10 cellular contexts compared by ENCODE assay signal in the genomic region with DNA sequence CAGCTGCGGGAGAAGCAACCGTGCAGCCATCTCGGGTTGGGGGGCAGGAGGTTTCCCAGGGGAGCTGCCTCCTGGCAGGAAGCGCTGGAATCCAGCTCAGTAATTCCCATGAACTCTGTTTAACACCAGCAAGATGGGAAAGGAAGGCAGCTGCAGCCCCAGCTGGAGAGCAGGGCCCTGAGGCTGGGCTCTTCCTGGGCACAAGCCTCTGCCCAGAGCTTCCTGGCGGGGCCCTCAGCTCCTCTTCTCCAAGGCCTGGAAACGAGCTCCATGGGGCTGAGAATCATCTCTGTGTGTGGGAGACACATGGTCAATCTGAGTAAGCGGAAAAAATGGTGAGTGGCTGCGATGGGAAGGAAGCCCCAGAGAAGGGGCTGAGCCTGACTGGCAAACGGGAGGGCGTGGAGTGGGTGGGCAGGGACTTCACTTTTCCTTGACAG. TPM values are rescaled to one million over a fixed set of nuclear protein-coding genes. Genes with fewer than 3 reads are reported as not detected.
DNase-seq lines count a peak whose midpoint lies in the region; ATAC-seq and TF ChIP-seq lines count a peak whose summit lies in the region.
"Had no signal": no experiment of that assay in that cellular context is flagged by ENCODE, and none has a peak within 500 bp of the region (broad histone marks: within the 10 kb centered on the region; RNA-seq: fewer than 3 reads in every experiment).

No MANE protein-coding gene starts in this region.

- H3K27ac ChIP-seq in thyroid gland (no peak overlapping the region), right lobe of liver (no peak overlapping the region)
- H3K27ac ChIP-seq: prostate gland had no signal

- peaks cover 58% of the 10 kb centered on the region for H3K4me1 Mint-ChIP-seq in activated naive CD8-positive, alpha-beta T cell treated with anti-CD3 and anti-CD28 coated beads, Interleukin-2, amount 10 ng/mL, durations not matched to agents 7 days and 5 days

- no peaks in the 10 kb centered on the region for H3K9me3 ChIP-seq in thyroid gland
- H3K9me3 ChIP-seq in right lobe of liver = no peaks in the 10 kb centered on the region
- H3K9me3 ChIP-seq: prostate gland had no signal

- TF ChIP-seq POLR2A in thyroid gland (IDR thresholded peaks at IDR 0.05) = no peak
- no peak for TF ChIP-seq POLR2A in right lobe of liver (IDR thresholded peaks at IDR 0.05)

- WGBS in thyroid gland, 2 donors = 69 to 79% methylated on average over 10 of the region's 10 CpGs
- 53% methylated on average over 9 of the region's 10 CpGs for WGBS in right lobe of liver (ENCODE audit: insufficient coverage, low coverage, low lambda C conversion rate, missing lambda C conversion rate)

- H3K9me3 Mint-ChIP-seq in activated naive CD8-positive, alpha-beta T cell treated with anti-CD3 and anti-CD28 coated beads, Interleukin-2, amount 10 ng/mL, durations not matched to agents 7 days and 5 days = no peaks in the 10 kb centered on the region

- TF ChIP-seq CTCF in thyroid gland (IDR thresholded peaks at IDR 0.05) (no peak), right lobe of liver (IDR thresholded peaks at IDR 0.05) (no peak)

- POLR2A ChIA-PET in activated naive CD8-positive, alpha-beta T cell treated with anti-CD3 and anti-CD28 coated beads, Interleukin-2, amount 10 ng/mL, durations not matched to agents 7 days and 5 days (lab: Charles Lee) = interaction anchor here (1.1 to 3.9 kb wide), 6 partner anchors 7 to 69 kb away, joined by 3 to 29 read pairs (median 4); partner anchors contain the start of genes MRPL36 and NDUFS6

- H3K4me1 ChIP-seq in thyroid gland = no peaks in the 10 kb centered on the region
- no peaks in the 10 kb centered on the region for H3K4me1 ChIP-seq in right lobe of liver
- H3K4me1 ChIP-seq: prostate gland had no signal

- peak overlapping the region; percentile 97 for H3K27ac Mint-ChIP-seq in activated naive CD8-positive, alpha-beta T cell treated with anti-CD3 and anti-CD28 coated beads, Interleukin-2, amount 10 ng/mL, durations not matched to agents 7 days and 5 days

- H3K27me3 ChIP-seq in thyroid gland = no peaks in the 10 kb centered on the region
- no peaks in the 10 kb centered on the region for H3K27me3 ChIP-seq in right lobe of liver

- DNase-seq in EH (ENCODE audit: low read depth) = peak; percentile 54
- DNase-seq in NCI-H69 (lab: John Stamatoyannopoulos, UW) = peak; percentile 34
- no peak for DNase-seq in activated naive CD8-positive, alpha-beta T cell treated with anti-CD3 and anti-CD28 coated beads, Interleukin-2, amount 10 ng/mL, durations not matched to agents 7 days and 5 days
- DNase-seq in skeletal muscle cell (ENCODE audit: low read depth) = peak; percentile 56
- DNase-seq in thyroid gland = no peak
- DNase-seq in NCI-H748 treated with DMSO at 0.1 percent for 48 hours (lab: John Stamatoyannopoulos, UW) = no peak
- no peak for DNase-seq in right lobe of liver
- DNase-seq: activated gamma-delta T cell had no signal

- H3K4me3 Mint-ChIP-seq in activated naive CD8-positive, alpha-beta T cell treated with anti-CD3 and anti-CD28 coated beads, Interleukin-2, amount 10 ng/mL, durations not matched to agents 7 days and 5 days = peak overlapping the region; percentile 81

- H3K36me3 ChIP-seq in thyroid gland = peaks cover 8 to 16% of the 10 kb centered on the region in 2 donors
- H3K36me3 ChIP-seq in right lobe of liver = peaks cover 0 to 14% (median 6%) of the 10 kb centered on the region in 4 donors

- H3K36me3 Mint-ChIP-seq in activated naive CD8-positive, alpha-beta T cell treated with anti-CD3 and anti-CD28 coated beads, Interleukin-2, amount 10 ng/mL, durations not matched to agents 7 days and 5 days = peaks cover 13% of the 10 kb centered on the region

- no peak overlapping the region for H3K4me3 ChIP-seq in skeletal muscle cell (ENCODE audit: low read depth, low read length)
- H3K4me3 ChIP-seq in thyroid gland (replicated peaks in 1 of 3) = no peak overlapping the region
- H3K4me3 ChIP-seq in right lobe of liver = no peak overlapping the region
- H3K4me3 ChIP-seq: prostate gland had no signal

- H3K27me3 Mint-ChIP-seq in activated naive CD8-positive, alpha-beta T cell treated with anti-CD3 and anti-CD28 coated beads, Interleukin-2, amount 10 ng/mL, durations not matched to agents 7 days and 5 days = no peaks in the 10 kb centered on the region

- intact Hi-C loops in thyroid gland (cut with DNase I) (loop anchor here (10.0 kb wide), 1 partner anchor 449 kb away; the partner anchor contains the start of gene CLPTM1L), right lobe of liver (cut with DNase I) (no loop called here)

- no peak for ATAC-seq in activated naive CD8-positive, alpha-beta T cell treated with anti-CD3 and anti-CD28 coated beads, Interleukin-2, amount 10 ng/mL, durations not matched to agents 7 days and 5 days (ENCODE audit: low read depth)
- ATAC-seq in HG03095 (IDR thresholded peaks at IDR 0.05; ENCODE audit: unreplicated experiment) = no peak
- no peak for ATAC-seq in right lobe of liver

RNA-seq across cellular contexts. Expression of gene MRPL36, which starts 6.3 kb away (rescaled TPM):
- total RNA-seq in activated naive CD8-positive, alpha-beta T cell treated with anti-CD3 and anti-CD28 coated beads, Interleukin-2, amount 10 ng/mL, durations not matched to agents 7 days and 5 days = 10 to 100 TPM; 47.1 to 51.2 TPM
- total RNA-seq in thyroid gland = 10 to 100 TPM; 10.4 to 41.7 (median 33.6) TPM
- total RNA-seq in right lobe of liver = 10 to 100 TPM; 30.7 to 40.0 (median 35.5) TPM

RNA-seq across cellular contexts. Expression of gene NDUFS6, which starts 7.9 kb away (rescaled TPM):
- total RNA-seq in activated naive CD8-positive, alpha-beta T cell treated with anti-CD3 and anti-CD28 coated beads, Interleukin-2, amount 10 ng/mL, durations not matched to agents 7 days and 5 days = 10 to 100 TPM; 24.7 to 27.7 TPM
- total RNA-seq in thyroid gland (100 to 1,000 TPM in 1 of 4 donors, 10 to 100 TPM in 3; 35.8 to 127 (median 54.4) TPM), right lobe of liver (10 to 100 TPM; 16.5 to 57.5 (median 23.7) TPM)

Comparison
In these comparisons a context has a peak if more than half of its experiments do, and no peak if none do; other contexts are left out.
1. DNase-seq: peak in EH (single experiment), NCI-H69 (single experiment) and skeletal muscle cell (single experiment); none in activated naive CD8-positive, alpha-beta T cell treated with anti-CD3 and anti-CD28 coated beads, Interleukin-2, amount 10 ng/mL, durations not matched to agents 7 days and 5 days (single experiment), thyroid gland (0 of 2), NCI-H748 treated with DMSO at 0.1 percent for 48 hours (single experiment) and right lobe of liver (0 of 3).